Comparison of ENCODE assay signal across 33 cellular contexts in genomic region chr4:40328383-40328782, GRCh38. TPM values are rescaled to one million over a fixed set of nuclear protein-coding genes. Genes with fewer than 3 reads are reported as not detected.
"Had no signal": no experiment of that assay in that cellular context is flagged by ENCODE, and none has a peak within 500 bp of the region (broad histone marks: within the 10 kb centered on the region; RNA-seq: fewer than 3 reads in every experiment).

No MANE protein-coding gene starts in this region.

- FAIRE-seq: colon, islet of Langerhans had no signal

- H3K9me3 ChIP-seq: gastroesophageal sphincter, heart left ventricle, left lung, prostate gland, right atrium auricular region, stomach, thyroid gland had no signal

- H3K27ac ChIP-seq: dorsolateral prefrontal cortex, epithelial cell of prostate, gastroesophageal sphincter, heart left ventricle, left lung, prostate gland, right atrium auricular region, stomach had no signal

- DNase-seq: dorsolateral prefrontal cortex; effector CD4-positive, alpha-beta T cell; foreskin fibroblast; heart left ventricle; hippocampal formation; left cardiac atrium; left lung; mesendoderm; midbrain; naive thymus-derived CD4-positive, alpha-beta T cell; nucleus accumbens; stimulated activated CD4-positive, alpha-beta T cell treated with anti-CD3 and anti-CD28 coated beads, Interleukin-2, amount 100 ng/mL, for 24 hours; stimulated activated CD4-positive, alpha-beta T cell treated with anti-CD3 and anti-CD28 coated beads, Interleukin-4, amount 100 ng/mL, for 24 hours; stimulated activated naive CD4-positive, alpha-beta T cell treated with Interleukin-2 at 50 U/mL for 16 hours; stomach; thyroid gland; trophoblast cell had no signal

- H3K27me3 ChIP-seq: gastroesophageal sphincter, left lung, right atrium auricular region, stomach, thyroid gland had no signal

- ATAC-seq: esophagus mucosa; gastroesophageal sphincter; heart left ventricle; left cardiac atrium; left lung; naive thymus-derived CD4-positive, alpha-beta T cell; sciatic nerve; stimulated activated effector memory CD8-positive, alpha-beta T cell treated with anti-CD3 and anti-CD28 coated beads, Interleukin-12 subunit alpha, Interleukin-12 subunit beta, amount 100 ng/mL, for 72 hours had no signal

- H3K4me3 ChIP-seq: dorsolateral prefrontal cortex, gastroesophageal sphincter, heart left ventricle, left lung, prostate gland, right atrium auricular region, stomach, thyroid gland had no signal

- H3K36me3 ChIP-seq: gastroesophageal sphincter, heart left ventricle, left lung, prostate gland, right atrium auricular region, stomach, thyroid gland had no signal

- H3K4me1 ChIP-seq: heart left ventricle, prostate gland, right atrium auricular region had no signal

RNA-seq across cellular contexts. Expression of gene CHRNA9, which starts 6.8 kb away (rescaled TPM):
- total RNA-seq: esophagus mucosa, gastroesophageal sphincter, heart left ventricle, kidney epithelial cell, left cardiac atrium, left lung, lung microvascular endothelial cell, mucosa of gallbladder, osteocyte, prostate gland, right atrium auricular region, sciatic nerve, stomach, subcutaneous adipose tissue, temporal lobe, urinary bladder had no signal
- polyA plus RNA-seq: heart left ventricle had no signal
